ENCODE assay signal across 13 cellular contexts in the genomic region with DNA sequence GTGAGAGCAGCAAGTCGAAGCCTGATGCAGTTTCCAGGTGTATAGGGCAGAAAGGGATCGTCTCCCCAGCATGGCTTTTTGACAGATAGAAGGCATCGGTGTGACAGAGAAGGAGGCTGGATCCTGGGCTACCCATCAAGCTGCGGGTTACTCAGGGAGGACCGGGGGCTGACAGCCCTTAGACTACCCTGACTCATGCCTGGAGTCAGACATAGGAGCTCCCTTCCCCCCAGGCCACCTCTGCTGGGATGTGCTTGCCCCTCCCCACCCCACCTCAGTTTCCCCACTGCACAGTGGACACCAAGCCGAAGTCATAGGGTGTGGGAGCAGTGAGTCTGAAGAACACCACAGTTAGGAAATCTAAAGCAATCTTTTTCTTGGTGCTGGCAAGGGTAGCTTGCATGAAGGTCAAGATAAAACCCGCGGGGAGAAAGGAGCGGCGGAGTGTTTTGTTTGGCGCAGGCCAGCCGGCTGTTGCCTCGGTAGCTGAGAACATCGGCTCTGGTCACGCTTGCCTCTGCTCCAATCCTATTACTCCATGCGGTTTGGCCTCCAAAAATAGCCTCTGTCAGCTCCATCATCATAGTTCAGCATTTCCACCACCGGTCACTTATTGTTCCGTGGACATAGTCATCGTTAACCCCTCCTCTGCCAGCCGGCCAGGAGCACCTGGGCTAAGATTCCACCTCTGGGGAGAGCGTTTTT.
DNase-seq lines count a peak whose midpoint lies in the region; ATAC-seq and TF ChIP-seq lines count a peak whose summit lies in the region.
"Had no signal": no experiment of that assay in that cellular context is flagged by ENCODE, and none has a peak within 500 bp of the region (broad histone marks: within the 10 kb centered on the region; RNA-seq: fewer than 3 reads in every experiment).

No MANE protein-coding gene starts in this region.

- H3K27me3 Mint-ChIP-seq in activated CD8-positive, alpha-beta memory T cell treated with anti-CD3 and anti-CD28 coated beads, Interleukin-2, amount 10 ng/mL, durations not matched to agents 7 days and 5 days, result peaks cover 3% of the 10 kb centered on the region

- no peak overlapping the region for H3K4me3 ChIP-seq in astrocyte of the spinal cord (ENCODE audit: low read depth, low read length)
- H3K4me3 ChIP-seq in psoas muscle, result no peak overlapping the region

- no peaks in the 10 kb centered on the region for H3K27me3 ChIP-seq in psoas muscle (ENCODE audit: insufficient read depth in 3 of 3, low read length in 2 of 3)

- no peaks in the 10 kb centered on the region for H3K36me3 Mint-ChIP-seq in activated CD8-positive, alpha-beta memory T cell treated with anti-CD3 and anti-CD28 coated beads, Interleukin-2, amount 10 ng/mL, durations not matched to agents 7 days and 5 days
- H3K36me3 Mint-ChIP-seq: naive thymus-derived CD4-positive, alpha-beta T cell had no signal

- H3K4me1 ChIP-seq in psoas muscle, result peaks cover 6% of the 10 kb centered on the region

- intact Hi-C loops in cardiac septum (cut with DNase I), result loop anchor here (2.0 to 5.0 kb wide), 2 partner anchors 14 to 111 kb away; no protein-coding TSS in a partner anchor
- intact Hi-C loops in psoas muscle (cut with DNase I), result no loop called here

- ATAC-seq in psoas muscle, result peak; percentile 84 to 93 (median 92)
- no peak for ATAC-seq in activated CD8-positive, alpha-beta memory T cell treated with anti-CD3 and anti-CD28 coated beads, Interleukin-2, amount 10 ng/mL, durations not matched to agents 7 days and 5 days
- ATAC-seq: naive thymus-derived CD4-positive, alpha-beta T cell had no signal

- WGBS in psoas muscle, 3 donors, result 25 to 37% (median 26%) methylated on average over 21 of the region's 21 CpGs

- no peak for TF ChIP-seq CTCF in AG09319 (IDR thresholded peaks at IDR 0.05; ENCODE audit: low read depth, low read length)
- TF ChIP-seq CTCF in astrocyte of the spinal cord (IDR thresholded peaks at IDR 0.05; ENCODE audit: low read depth, low read length), result no peak
- TF ChIP-seq CTCF in psoas muscle (IDR thresholded peaks at IDR 0.05), result no peak

- peak; percentile 76 for DNase-seq in AG09319 (ENCODE audit: extremely low read depth, low read depth)
- peak; percentile 96 for DNase-seq in astrocyte of the spinal cord (ENCODE audit: low read depth, low spot score)
- DNase-seq in cardiac septum (ENCODE audit: low spot score), result peak; percentile 87
- DNase-seq in psoas muscle, result peak; percentile 81 to 91
- no peak for DNase-seq in iPS-NIHi11 (ENCODE audit: low spot score)
- no peak for DNase-seq in NCI-H128 (lab: John Stamatoyannopoulos, UW; ENCODE audit: unreplicated experiment)
- DNase-seq in DMS79 (lab: John Stamatoyannopoulos, UW), result no peak
- DNase-seq in activated CD8-positive, alpha-beta memory T cell treated with anti-CD3 and anti-CD28 coated beads, Interleukin-2, amount 10 ng/mL, durations not matched to agents 7 days and 5 days, result no peak
- DNase-seq: effector CD8-positive, alpha-beta T cell; naive thymus-derived CD4-positive, alpha-beta T cell; NCI-H526; stimulated activated naive CD4-positive, alpha-beta T cell treated with Interleukin-2 at 50 U/mL for 16 hours had no signal

- H3K27ac ChIP-seq in psoas muscle, result no peak overlapping the region

- CTCF ChIA-PET in activated CD8-positive, alpha-beta memory T cell treated with anti-CD3 and anti-CD28 coated beads, Interleukin-2, amount 10 ng/mL, durations not matched to agents 7 days and 5 days (lab: Charles Lee), result no interaction called here

- no peak overlapping the region for H3K27ac Mint-ChIP-seq in activated CD8-positive, alpha-beta memory T cell treated with anti-CD3 and anti-CD28 coated beads, Interleukin-2, amount 10 ng/mL, durations not matched to agents 7 days and 5 days
- H3K27ac Mint-ChIP-seq: B cell; naive thymus-derived CD4-positive, alpha-beta T cell had no signal

- H3K4me1 Mint-ChIP-seq in activated CD8-positive, alpha-beta memory T cell treated with anti-CD3 and anti-CD28 coated beads, Interleukin-2, amount 10 ng/mL, durations not matched to agents 7 days and 5 days, result no peaks in the 10 kb centered on the region
- H3K4me1 Mint-ChIP-seq: B cell; naive thymus-derived CD4-positive, alpha-beta T cell had no signal

- H3K9me3 Mint-ChIP-seq in activated CD8-positive, alpha-beta memory T cell treated with anti-CD3 and anti-CD28 coated beads, Interleukin-2, amount 10 ng/mL, durations not matched to agents 7 days and 5 days (ENCODE audit: low read depth), result no peaks in the 10 kb centered on the region
- H3K9me3 Mint-ChIP-seq: naive thymus-derived CD4-positive, alpha-beta T cell had no signal

- H3K9me3 ChIP-seq in psoas muscle, result no peaks in the 10 kb centered on the region

- H3K4me3 Mint-ChIP-seq in activated CD8-positive, alpha-beta memory T cell treated with anti-CD3 and anti-CD28 coated beads, Interleukin-2, amount 10 ng/mL, durations not matched to agents 7 days and 5 days, result no peak overlapping the region
- H3K4me3 Mint-ChIP-seq: B cell; naive thymus-derived CD4-positive, alpha-beta T cell had no signal

- in situ Hi-C loops in astrocyte of the spinal cord (cut with HindIII; ENCODE audit: low sequenced_read_pairs), result no loop called here

- no peaks in the 10 kb centered on the region for H3K36me3 ChIP-seq in psoas muscle (ENCODE audit: insufficient read depth in 1 of 2, low read depth in 1 of 2)

Comparison
In these comparisons a context has a peak if more than half of its experiments do, and no peak if none do; other contexts are left out.
1. DNase-seq: peak in AG09319 (single experiment), astrocyte of the spinal cord (single experiment), cardiac septum (single experiment) and psoas muscle (2 of 2); none in iPS-NIHi11 (single experiment), NCI-H128 (single experiment), DMS79 (single experiment) and activated CD8-positive, alpha-beta memory T cell treated with anti-CD3 and anti-CD28 coated beads, Interleukin-2, amount 10 ng/mL, durations not matched to agents 7 days and 5 days (single experiment).